ENCODE assay signal across 8 cellular contexts in genomic region chr1:206117151-206117948, GRCh38. TPM values are rescaled to one million over a fixed set of nuclear protein-coding genes. Genes with fewer than 3 reads are reported as not detected.
DNase-seq lines count a peak whose midpoint lies in the region; ATAC-seq, FAIRE-seq and TF ChIP-seq lines count a peak whose summit lies in the region.

Gene AVPR1B (minus strand): TSS chr1:206117388. CDS start chr1:206116890, 498 bp downstream.

- H3K79me2 ChIP-seq in H9 (ENCODE audit: insufficient read depth, low read length) (no peaks in the 10 kb centered on the region), OCI-LY3 (ENCODE audit: low read length) (no peaks in the 10 kb centered on the region)

- intact Hi-C loops in dendritic cell treated with granulocyte-macrophage colony-stimulating factor and Interleukin-4, amounts not matched to agents 40 ng/mL and 50 ng/mL, for 4 days (cut with micrococcal nuclease): loop anchor here (5.0 kb wide), 1 partner anchor 330 kb away; no protein-coding TSS in a partner anchor

- peaks cover 59% of the 10 kb centered on the region for H3K27me3 Mint-ChIP-seq in H9 (ENCODE audit: low read depth)
- H3K27me3 Mint-ChIP-seq in dendritic cell treated with granulocyte-macrophage colony-stimulating factor and Interleukin-4, amounts not matched to agents 40 ng/mL and 50 ng/mL, for 4 days: peaks cover 57% of the 10 kb centered on the region
- H3K27me3 Mint-ChIP-seq in memory B cell: peaks cover 13% of the 10 kb centered on the region
- peaks cover 81% of the 10 kb centered on the region for H3K27me3 Mint-ChIP-seq in stimulated activated naive CD8-positive, alpha-beta T cell treated with anti-CD3 and anti-CD28 coated beads, Interleukin-15, amount 100 ng/mL, for 72 hours

- no peak within 1 kb of the TSS for H3K23ac ChIP-seq in H9 (ENCODE audit: insufficient read length, low read depth, low read length)

- no peak within 1 kb of the TSS for H3K14ac ChIP-seq in H9 (ENCODE audit: insufficient read depth, low read length)

- H4K8ac ChIP-seq in H9 (replicated peaks; ENCODE audit: insufficient read length, low read depth, low read length): no peak within 1 kb of the TSS

- peak within 1 kb of the TSS; percentile 70 to 88 for H3K4me3 Mint-ChIP-seq in H9
- H3K4me3 Mint-ChIP-seq in dendritic cell treated with granulocyte-macrophage colony-stimulating factor and Interleukin-4, amounts not matched to agents 40 ng/mL and 50 ng/mL, for 4 days: peak within 1 kb of the TSS; percentile 41
- peak within 1 kb of the TSS; percentile 83 for H3K4me3 Mint-ChIP-seq in memory B cell
- peak within 1 kb of the TSS; percentile 50 to 51 for H3K4me3 Mint-ChIP-seq in stimulated activated naive CD8-positive, alpha-beta T cell treated with anti-CD3 and anti-CD28 coated beads, Interleukin-15, amount 100 ng/mL, for 72 hours

- no peak within 1 kb of the TSS for H2AK5ac ChIP-seq in H9 (ENCODE audit: insufficient read length, low read length)

- H3K4me1 ChIP-seq in H9 (ENCODE audit: insufficient read depth, low read length): no peaks in the 10 kb centered on the region
- peaks cover 21% of the 10 kb centered on the region for H3K4me1 ChIP-seq in OCI-LY3 (ENCODE audit: low read length)

- H3K27ac ChIP-seq in H9 (ENCODE audit: insufficient read length, low read depth, low read length) (no peak within 1 kb of the TSS), OCI-LY3 (ENCODE audit: low read length) (no peak within 1 kb of the TSS)

- H2BK15ac ChIP-seq in H9 (ENCODE audit: low read depth, low read length): no peak within 1 kb of the TSS

- peak; percentile 48; the same call in 2 of the 3 replicates for TF ChIP-seq CTCF in H9 (conservative IDR thresholded peaks at IDR 0.05)
- peak; percentile 47 for TF ChIP-seq CTCF in OCI-LY3 (IDR thresholded peaks at IDR 0.05; ENCODE audit: low read depth, low read length)

- H3K4me2 ChIP-seq in H9 (ENCODE audit: insufficient read depth, insufficient read length, low read length) (peak within 1 kb of the TSS; percentile 37), OCI-LY3 (ENCODE audit: low read length) (peak within 1 kb of the TSS; percentile 84)

- H4K5ac ChIP-seq in H9 (ENCODE audit: insufficient read length, low read depth, low read length): no peak within 1 kb of the TSS

- H3K4ac ChIP-seq in H9 (ENCODE audit: low read depth, low read length): no peak within 1 kb of the TSS

- peak within 1 kb of the TSS; percentile 73 for H3K4me3 ChIP-seq in OCI-LY3 (ENCODE audit: low read length)

- no peak within 1 kb of the TSS for H2BK20ac ChIP-seq in H9 (ENCODE audit: low read depth, low read length, poor library complexity, severe bottlenecking)

- peaks cover 7% of the 10 kb centered on the region for H3K36me3 ChIP-seq in OCI-LY3 (replicated peaks; ENCODE audit: low read depth, low read length)

- DNase-seq in A172 (ENCODE audit: low spot score): peak; percentile 18
- peak; percentile 74 for DNase-seq in H9
- peak; percentile 47 for DNase-seq in memory B cell (ENCODE audit: low spot score in 2 of 2)
- peak; percentile 33 to 46 for DNase-seq in stimulated activated naive CD8-positive, alpha-beta T cell treated with anti-CD3 and anti-CD28 coated beads, Interleukin-15, amount 100 ng/mL, for 72 hours
- no peak for DNase-seq in GM19239 (ENCODE audit: insufficient read length, low spot score)
- DNase-seq in SIG-M5 (lab: John Stamatoyannopoulos, UW): no peak

- H3K36me3 Mint-ChIP-seq in H9 (ENCODE audit: insufficient read depth in 1 of 3, low read depth in 3 of 3): peaks cover 0 to 15% (median 3%) of the 10 kb centered on the region in 3 experiments; a peak in 3 of 7 replicates
- no peaks in the 10 kb centered on the region for H3K36me3 Mint-ChIP-seq in dendritic cell treated with granulocyte-macrophage colony-stimulating factor and Interleukin-4, amounts not matched to agents 40 ng/mL and 50 ng/mL, for 4 days (ENCODE audit: low read depth)
- H3K36me3 Mint-ChIP-seq in memory B cell: no peaks in the 10 kb centered on the region

- no peaks in the 10 kb centered on the region for H4K20me1 ChIP-seq in H9 (ENCODE audit: control insufficient read depth, insufficient read depth, insufficient read length)
- no peaks in the 10 kb centered on the region for H4K20me1 ChIP-seq in OCI-LY3 (ENCODE audit: insufficient read depth, low read length)

- no peak within 1 kb of the TSS for H2BK5ac ChIP-seq in H9 (ENCODE audit: insufficient read length, low read length)

- H3K56ac ChIP-seq in H9 (ENCODE audit: insufficient read length, low read depth, low read length): no peak within 1 kb of the TSS

- peaks cover 14% of the 10 kb centered on the region for H3K23me2 ChIP-seq in H9 (ENCODE audit: insufficient read length, low read depth, low read length, poor library complexity, severe bottlenecking)

- no peak within 1 kb of the TSS for H2BK120ac ChIP-seq in H9 (ENCODE audit: low read depth, low read length, poor library complexity, severe bottlenecking)

- H2AFZ ChIP-seq in H9 (ENCODE audit: low read length) (no peak within 1 kb of the TSS), OCI-LY3 (ENCODE audit: low read depth, low read length) (peak within 1 kb of the TSS; percentile 39; the same call in 1 of the 2 replicates)

- no peak within 1 kb of the TSS for H3T11ph ChIP-seq in H9 (ENCODE audit: low read length)

- peaks cover 3% of the 10 kb centered on the region; the same call in 1 of the 2 replicates for H3K27me3 ChIP-seq in H9 (ENCODE audit: insufficient read depth, low read length)
- H3K27me3 ChIP-seq in OCI-LY3 (ENCODE audit: low read depth, low read length): peaks cover 20% of the 10 kb centered on the region

- H3K18ac ChIP-seq in H9 (ENCODE audit: insufficient read length, low read depth, low read length): no peak within 1 kb of the TSS

- H3K9me3 ChIP-seq in H9 (ENCODE audit: control insufficient read depth, low read depth, low read length) (no peaks in the 10 kb centered on the region), OCI-LY3 (ENCODE audit: insufficient read depth, low read length) (peaks cover 10% of the 10 kb centered on the region; the same call in 1 of the 2 replicates)

- no peak within 1 kb of the TSS for H2BK12ac ChIP-seq in H9 (ENCODE audit: insufficient read length, low read depth, low read length)

- H3K9me3 Mint-ChIP-seq in H9: peaks cover 18% of the 10 kb centered on the region in 2 experiments
- peaks cover 21% of the 10 kb centered on the region for H3K9me3 Mint-ChIP-seq in dendritic cell treated with granulocyte-macrophage colony-stimulating factor and Interleukin-4, amounts not matched to agents 40 ng/mL and 50 ng/mL, for 4 days
- H3K9me3 Mint-ChIP-seq in memory B cell: peaks cover 12% of the 10 kb centered on the region
- H3K9me3 Mint-ChIP-seq in stimulated activated naive CD8-positive, alpha-beta T cell treated with anti-CD3 and anti-CD28 coated beads, Interleukin-15, amount 100 ng/mL, for 72 hours: peaks cover 20 to 25% of the 10 kb centered on the region in 2 donors

- H3K4me1 Mint-ChIP-seq in H9 (peaks cover 12% of the 10 kb centered on the region in 2 experiments), memory B cell (peaks cover 13% of the 10 kb centered on the region)
- peaks cover 27% of the 10 kb centered on the region for H3K4me1 Mint-ChIP-seq in dendritic cell treated with granulocyte-macrophage colony-stimulating factor and Interleukin-4, amounts not matched to agents 40 ng/mL and 50 ng/mL, for 4 days (ENCODE audit: low read depth)
- H3K4me1 Mint-ChIP-seq in stimulated activated naive CD8-positive, alpha-beta T cell treated with anti-CD3 and anti-CD28 coated beads, Interleukin-15, amount 100 ng/mL, for 72 hours: peaks cover 20% of the 10 kb centered on the region

- H3K9ac ChIP-seq in H9 (ENCODE audit: extremely low read depth, insufficient read length, low read length) (no peak within 1 kb of the TSS), OCI-LY3 (ENCODE audit: low read length) (peak within 1 kb of the TSS; percentile 14; the same call in 1 of the 2 replicates)

- no peak for FAIRE-seq in GM19239 (lab: Jason Lieb, UNC)

- H4K91ac ChIP-seq in H9 (ENCODE audit: insufficient read length, low read depth, low read length): no peak within 1 kb of the TSS

- H3K27ac Mint-ChIP-seq in H9 (no peak within 1 kb of the TSS; a peak in 2 of 7 replicates), memory B cell (peak within 1 kb of the TSS; percentile 43)
- H3K27ac Mint-ChIP-seq in dendritic cell treated with granulocyte-macrophage colony-stimulating factor and Interleukin-4, amounts not matched to agents 40 ng/mL and 50 ng/mL, for 4 days: peak within 1 kb of the TSS; percentile 11
- no peak within 1 kb of the TSS for H3K27ac Mint-ChIP-seq in stimulated activated naive CD8-positive, alpha-beta T cell treated with anti-CD3 and anti-CD28 coated beads, Interleukin-15, amount 100 ng/mL, for 72 hours

- ATAC-seq in memory B cell (ENCODE audit: low read depth): peak; percentile 87
- ATAC-seq in stimulated activated naive CD8-positive, alpha-beta T cell treated with anti-CD3 and anti-CD28 coated beads, Interleukin-15, amount 100 ng/mL, for 72 hours: peak; percentile 83

- H3K79me1 ChIP-seq in H9 (ENCODE audit: insufficient read depth, low read depth, low read length, poor library complexity, severe bottlenecking): no peaks in the 10 kb centered on the region

- no CpG with 5 or more reads among the region's 55 CpGs for WGBS in H9 (ENCODE audit: extremely low coverage, insufficient read length, low lambda C conversion rate)

RNA-seq across cellular contexts. Expression of gene AVPR1B, which starts in this region (rescaled TPM):
- total RNA-seq in A172 (2014; rRNA removed; shearing (Covaris generic)): not detected in 2 replicates
- total RNA-seq in H9 (2021): 0.09 TPM in 1 of 2 replicates, not detected in the other

Comparison
In these comparisons a context has a peak if more than half of its experiments do, and no peak if none do; other contexts are left out.
1. Peak in DNase-seq in A172; RNA of the gene not detected or under 1 TPM.
2. Peak in DNase-seq and H3K4me2 ChIP-seq in H9; RNA of the gene not detected or under 1 TPM.
3. DNase-seq: peak in memory B cell (2 of 2) and stimulated activated naive CD8-positive, alpha-beta T cell treated with anti-CD3 and anti-CD28 coated beads, Interleukin-15, amount 100 ng/mL, for 72 hours (2 of 2); none in GM19239 (single experiment) and SIG-M5 (single experiment).
4. H3K27ac Mint-ChIP-seq: peak in dendritic cell treated with granulocyte-macrophage colony-stimulating factor and Interleukin-4, amounts not matched to agents 40 ng/mL and 50 ng/mL, for 4 days (single experiment) and memory B cell (single experiment); none in H9 (0 of 3) and stimulated activated naive CD8-positive, alpha-beta T cell treated with anti-CD3 and anti-CD28 coated beads, Interleukin-15, amount 100 ng/mL, for 72 hours (0 of 2).
5. Peak in every context shown above with its lines, with median percentiles within 50 percentile points of each other: H3K4me3 Mint-ChIP-seq.